In genomic region chr13:22451345-22451744, GRCh38 we compare ENCODE assay signal across 14 cellular contexts.
DNase-seq lines count a peak whose midpoint lies in the region; ATAC-seq and TF ChIP-seq lines count a peak whose summit lies in the region.
"Had no signal": no experiment of that assay in that cellular context is flagged by ENCODE, and none has a peak within 500 bp of the region (broad histone marks: within the 10 kb centered on the region; RNA-seq: fewer than 3 reads in every experiment).

No MANE protein-coding gene starts in this region.

- H3K4me2 ChIP-seq in smooth muscle cell, result peak overlapping the region; percentile 13

- no peak for TF ChIP-seq RAD21 in liver (IDR thresholded peaks at IDR 0.05)

- H3K9me3 ChIP-seq in endodermal cell (ENCODE audit: control insufficient read depth, low read length), result peaks cover 10% of the 10 kb centered on the region
- no peaks in the 10 kb centered on the region for H3K9me3 ChIP-seq in liver (ENCODE audit: control insufficient read depth in 4 of 4, low read length in 3 of 4)
- H3K9me3 ChIP-seq in smooth muscle cell (replicated peaks; ENCODE audit: low read depth), result no peaks in the 10 kb centered on the region

- no peaks in the 10 kb centered on the region for H4K20me1 ChIP-seq in smooth muscle cell (ENCODE audit: low read depth)

- H3K36me3 Mint-ChIP-seq in endodermal cell (ENCODE audit: low read depth), result no peaks in the 10 kb centered on the region

- peaks cover 27% of the 10 kb centered on the region for H3K4me1 Mint-ChIP-seq in endodermal cell
- H3K4me1 Mint-ChIP-seq: activated naive CD8-positive, alpha-beta T cell treated with anti-CD3 and anti-CD28 coated beads, Interleukin-2, amount 50 U/mL, for 24 hours had no signal

- H3K9me3 Mint-ChIP-seq in endodermal cell, result peaks cover 15% of the 10 kb centered on the region
- H3K9me3 Mint-ChIP-seq: activated naive CD8-positive, alpha-beta T cell treated with anti-CD3 and anti-CD28 coated beads, Interleukin-2, amount 50 U/mL, for 24 hours had no signal

- H3K27me3 Mint-ChIP-seq in endodermal cell (ENCODE audit: insufficient read depth), result no peaks in the 10 kb centered on the region

- peak overlapping the region; percentile 73 for H3K27ac ChIP-seq in endodermal cell (ENCODE audit: low read depth, low read length)
- no peak overlapping the region for H3K27ac ChIP-seq in liver (ENCODE audit: low read depth in 1 of 2, low read length in 2 of 2)
- no peak overlapping the region for H3K27ac ChIP-seq in smooth muscle cell (ENCODE audit: low read depth)

- H3K4me3 ChIP-seq in endodermal cell (ENCODE audit: low read length), result no peak overlapping the region
- no peak overlapping the region for H3K4me3 ChIP-seq in liver (ENCODE audit: low read depth in 1 of 3, low read length in 3 of 3)
- H3K4me3 ChIP-seq in smooth muscle cell, result no peak overlapping the region

- no peaks in the 10 kb centered on the region for H3K79me2 ChIP-seq in smooth muscle cell (ENCODE audit: low read depth)

- H3K4me1 ChIP-seq in endodermal cell (ENCODE audit: control insufficient read depth, insufficient read depth, low read length), result peaks cover 8% of the 10 kb centered on the region
- peaks cover 0 to 2% (median 0%) of the 10 kb centered on the region in 4 donors for H3K4me1 ChIP-seq in liver (ENCODE audit: control insufficient read depth in 4 of 4, insufficient read depth in 4 of 4, low read length in 3 of 4)
- peaks cover 38% of the 10 kb centered on the region for H3K4me1 ChIP-seq in smooth muscle cell (ENCODE audit: low read depth)

- peak; percentile 23 for DNase-seq in MV-4-11 (lab: John Stamatoyannopoulos, UW)
- no peak for DNase-seq in endodermal cell
- no peak for DNase-seq in smooth muscle cell (lab: John Stamatoyannopoulos, UW; ENCODE audit: unreplicated experiment)
- DNase-seq in OCI-M2 (lab: John Stamatoyannopoulos, UW; ENCODE audit: unreplicated experiment), result no peak
- DNase-seq: activated CD4-positive, CD25-positive, alpha-beta regulatory T cell; activated naive CD8-positive, alpha-beta T cell treated with anti-CD3 and anti-CD28 coated beads, Interleukin-2, amount 50 U/mL, for 24 hours; activated T-cell treated with anti-CD3 and anti-CD28 coated beads, Interleukin-2, amount 50 U/mL, for 1 hour; KBM-7; NCI-H2029 treated with DMSO at 0.1 percent for 48 hours; NK-92 treated with Interleukin-12 subunit alpha and Interleukin-12 subunit beta, amount 100 ng/mL, for 24 hours had no signal

- H3K27ac Mint-ChIP-seq in endodermal cell, result no peak overlapping the region
- H3K27ac Mint-ChIP-seq: activated naive CD8-positive, alpha-beta T cell treated with anti-CD3 and anti-CD28 coated beads, Interleukin-2, amount 50 U/mL, for 24 hours had no signal

- H3K27me3 ChIP-seq in endodermal cell (ENCODE audit: control insufficient read depth, insufficient read depth, low read length, poor library complexity, severe bottlenecking) (no peaks in the 10 kb centered on the region), liver (ENCODE audit: control insufficient read depth in 4 of 4, insufficient read depth in 4 of 4, low read length in 3 of 4) (no peaks in the 10 kb centered on the region), smooth muscle cell (ENCODE audit: low read depth) (no peaks in the 10 kb centered on the region)

- no peak for ATAC-seq in HG03342 (IDR thresholded peaks at IDR 0.05; ENCODE audit: unreplicated experiment)
- ATAC-seq in GM18909 (IDR thresholded peaks at IDR 0.05; ENCODE audit: poor library complexity, unreplicated experiment), result no peak
- ATAC-seq: activated naive CD8-positive, alpha-beta T cell treated with anti-CD3 and anti-CD28 coated beads, Interleukin-2, amount 50 U/mL, for 24 hours; esophagus mucosa had no signal

- no peak overlapping the region for H2AFZ ChIP-seq in smooth muscle cell (ENCODE audit: low read depth)

- H3K4me3 Mint-ChIP-seq in endodermal cell, result no peak overlapping the region
- H3K4me3 Mint-ChIP-seq: activated naive CD8-positive, alpha-beta T cell treated with anti-CD3 and anti-CD28 coated beads, Interleukin-2, amount 50 U/mL, for 24 hours had no signal

- TF ChIP-seq CTCF in endodermal cell (conservative IDR thresholded peaks at IDR 0.05), result no peak
- no peak for TF ChIP-seq CTCF in liver (IDR thresholded peaks at IDR 0.05; ENCODE audit: low read depth, low read length, missing input control)
- TF ChIP-seq CTCF in smooth muscle cell (IDR thresholded peaks at IDR 0.05; ENCODE audit: borderline replicate concordance, insufficient read depth, poor library complexity, severe bottlenecking), result no peak

- no peaks in the 10 kb centered on the region for H3F3A ChIP-seq in smooth muscle cell (ENCODE audit: low read depth)

- H3K9ac ChIP-seq in endodermal cell (ENCODE audit: extremely low read depth, low read length, poor library complexity, severe bottlenecking) (no peak overlapping the region), liver (ENCODE audit: low read depth in 1 of 2, low read length in 2 of 2) (no peak overlapping the region), smooth muscle cell (ENCODE audit: low read depth) (no peak overlapping the region)

- H3K36me3 ChIP-seq in endodermal cell (ENCODE audit: control insufficient read depth, insufficient read depth, low read length) (no peaks in the 10 kb centered on the region), liver (ENCODE audit: control insufficient read depth in 4 of 4, insufficient read depth in 3 of 4, low read depth in 1 of 4, low read length in 3 of 4) (no peaks in the 10 kb centered on the region), smooth muscle cell (ENCODE audit: low read depth) (no peaks in the 10 kb centered on the region)

- WGBS in endodermal cell (ENCODE audit: insufficient coverage in 1 of 2, insufficient read length in 1 of 2), 2 experiments, result 60 to 84% methylated on average over 5 of the region's 5 CpGs
- 41% methylated on average over 5 of the region's 5 CpGs for WGBS in liver
- WGBS in smooth muscle cell (ENCODE audit: low lambda C conversion rate), result 43% methylated on average over 5 of the region's 5 CpGs

TF ChIP-seq in liver, 16 proteins besides CTCF, POLR2A, EP300 and RAD21:
- peak; percentile 20 for TF ChIP-seq NR2F2 (IDR thresholded peaks at IDR 0.05)
- TF ChIP-seq GABPA (IDR thresholded peaks at IDR 0.05 in 1 of 2, conservative IDR thresholded peaks at IDR 0.05 in 1 of 2), result no peak
TF ChIP-seq in liver: peak in this region for 1.
